ENCODE assay signal across 20 cellular contexts in the genomic region with DNA sequence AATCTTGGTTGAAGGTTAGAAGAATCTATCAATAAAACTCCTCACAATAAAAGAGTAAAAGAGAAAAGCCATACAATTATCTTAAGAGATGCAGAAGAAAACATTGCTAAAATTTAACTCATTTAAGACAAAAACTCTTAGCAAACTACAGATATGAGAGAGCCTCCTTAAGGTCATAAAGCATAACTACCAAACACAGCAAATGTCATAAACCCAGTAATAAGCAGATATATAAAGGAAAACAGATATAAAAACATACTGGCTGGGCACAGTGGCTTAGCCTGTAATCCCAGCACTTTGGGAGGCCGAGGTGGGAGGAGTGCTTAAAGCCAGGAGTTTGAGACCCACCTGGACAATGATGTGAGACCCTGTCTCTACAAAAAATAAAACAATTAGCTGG.
"Had no signal": no experiment of that assay in that cellular context is flagged by ENCODE, and none has a peak within 500 bp of the region (broad histone marks: within the 10 kb centered on the region; RNA-seq: fewer than 3 reads in every experiment).

No MANE protein-coding gene starts in this region.

- ATAC-seq: Right ventricle myocardium inferior, SK-N-SH treated with all-trans-retinoic acid at 6 μM for 48 hours had no signal

- DNase-seq: KBM-7; MM.1S; NCI-H1048; NCI-H1105; NCI-H1417; NCI-H1436 treated with DMSO at 0.1 percent for 48 hours; NCI-H1694; NCI-H187 treated with DMSO at 0.1 percent for 48 hours; NCI-H2029 treated with DMSO at 0.1 percent for 48 hours; NCI-H2227 treated with DMSO at 0.1 percent for 48 hours; NCI-H524 treated with DMSO at 0.1 percent for 48 hours; NCI-H69; NCI-H774; NK-92 treated with Interleukin-12 subunit alpha and Interleukin-12 subunit beta, amount 100 ng/mL, for 24 hours; PC-9; Peyer's patch; SHP77 treated with DMSO at 0.1 percent for 48 hours; SJCRH30 had no signal

- H3K4me3 ChIP-seq: PC-9, Peyer's patch, SJCRH30 had no signal
